In genomic region chr2:191053256-191053655, GRCh38 we compare ENCODE assay signal across 16 cellular contexts.
"Had no signal": no experiment of that assay in that cellular context is flagged by ENCODE, and none has a peak within 500 bp of the region (broad histone marks: within the 10 kb centered on the region; RNA-seq: fewer than 3 reads in every experiment).

No MANE protein-coding gene starts in this region.

- H3K4me3 ChIP-seq: heart left ventricle, psoas muscle, sigmoid colon, skin epidermis had no signal

- H3K9me3 Mint-ChIP-seq: nephron progenitor cell had no signal

- ATAC-seq: esophagus mucosa, heart left ventricle, left colon, left ventricle myocardium superior, psoas muscle had no signal

- H3K36me3 ChIP-seq: heart left ventricle, sigmoid colon had no signal

- FAIRE-seq: endometrium, frontal cortex had no signal

- H3K4me3 Mint-ChIP-seq: nephron progenitor cell had no signal

- H3K9me3 ChIP-seq: heart left ventricle, psoas muscle, sigmoid colon had no signal

- DNase-seq: effector memory CD4-positive, alpha-beta T cell; heart left ventricle; hippocampal formation; left colon; left ventricle myocardium superior; mammary epithelial cell; nephron progenitor cell; psoas muscle; retina; sigmoid colon; stimulated activated naive CD4-positive, alpha-beta T cell; trophoblast cell had no signal

- H3K4me1 ChIP-seq: psoas muscle had no signal

- H3K27ac ChIP-seq: heart left ventricle, psoas muscle, sigmoid colon, skin epidermis had no signal

- H3K27me3 ChIP-seq: sigmoid colon had no signal
